Comparison of ENCODE assay signal across 18 cellular contexts in the genomic region with DNA sequence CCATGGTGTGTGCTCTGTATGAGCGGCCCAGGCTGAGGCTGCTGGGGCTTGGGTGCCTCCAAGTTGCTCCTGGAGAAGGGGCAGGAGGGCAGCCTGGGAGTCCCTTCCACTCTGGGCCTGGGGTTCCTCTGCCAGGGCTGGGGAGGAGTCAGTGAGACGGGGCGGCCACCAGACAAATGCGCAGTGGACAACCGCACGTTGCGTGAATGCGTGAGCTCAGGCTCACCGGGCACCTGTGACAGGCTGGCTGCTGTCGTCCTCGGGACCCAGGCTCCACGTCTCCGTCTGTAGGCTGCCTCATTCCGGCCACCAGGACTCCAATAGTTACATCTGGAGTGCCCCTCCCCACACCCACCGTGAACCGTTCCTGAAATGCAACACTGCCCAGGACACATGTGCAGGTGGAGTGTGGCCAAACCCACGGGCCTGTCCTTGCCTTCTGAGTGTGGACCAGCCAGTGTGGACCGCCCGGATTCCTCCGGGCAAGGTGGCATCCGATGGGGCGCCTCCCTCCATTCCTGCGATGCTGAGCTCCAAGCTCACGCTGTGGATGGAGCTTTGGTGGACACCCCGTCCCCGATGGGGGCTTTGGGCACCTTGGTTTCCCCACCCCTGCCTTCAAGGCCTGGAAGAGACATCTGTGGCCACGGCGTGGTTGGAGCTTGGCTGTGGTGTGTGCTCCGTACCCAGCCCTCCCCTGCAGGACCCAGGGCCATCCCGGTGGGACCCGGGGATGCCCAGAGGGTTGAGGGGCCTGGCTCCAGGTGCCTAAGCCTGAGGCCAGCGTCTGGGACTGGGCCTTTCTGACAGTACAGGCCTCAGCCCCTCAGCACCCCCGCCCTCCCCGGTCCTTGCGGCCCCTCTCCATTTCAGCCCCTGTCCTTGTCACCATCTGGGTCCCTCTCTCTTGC.
"Had no signal": no experiment of that assay in that cellular context is flagged by ENCODE, and none has a peak within 500 bp of the region (broad histone marks: within the 10 kb centered on the region; RNA-seq: fewer than 3 reads in every experiment).

No MANE protein-coding gene starts in this region.

- H3K4me3 ChIP-seq: coronary artery, transverse colon, uterus had no signal

- H3K9me3 Mint-ChIP-seq: activated B cell treated with CpG ODN at 0.5 μM for 24 hours; activated CD4-positive, alpha-beta memory T cell treated with anti-CD3 and anti-CD28 coated beads for 36 hours; central memory CD8-positive, alpha-beta T cell; natural killer cell treated with Interleukin-12 subunit alpha and Interleukin-12 subunit beta and Interleukin-15 and Interleukin-18, amount 100 ng/mL, for 72 hours; stimulated activated naive CD8-positive, alpha-beta T cell treated with anti-CD3 and anti-CD28 coated beads, Interleukin-15, Interleukin-2, amounts not matched to agents 100 ng/mL and 50 ng/mL, for 24 hours had no signal

- H3K36me3 ChIP-seq: brain microvascular endothelial cell, transverse colon, uterus had no signal

- H3K36me3 Mint-ChIP-seq: activated CD4-positive, alpha-beta memory T cell treated with anti-CD3 and anti-CD28 coated beads for 36 hours; activated CD8-positive, alpha-beta memory T cell treated with anti-CD3 and anti-CD28 coated beads, Interleukin-2, amount 10 ng/mL, durations not matched to agents 7 days and 5 days; natural killer cell treated with Interleukin-12 subunit alpha and Interleukin-12 subunit beta and Interleukin-15 and Interleukin-18, amount 100 ng/mL, for 72 hours had no signal

- H3K27me3 Mint-ChIP-seq: stimulated activated naive CD8-positive, alpha-beta T cell treated with anti-CD3 and anti-CD28 coated beads, Interleukin-15, Interleukin-2, amounts not matched to agents 100 ng/mL and 50 ng/mL, for 24 hours had no signal

- H3K27me3 ChIP-seq: brain microvascular endothelial cell, uterus had no signal

- H3K27ac Mint-ChIP-seq: activated B cell treated with CpG ODN at 0.5 μM for 24 hours; activated CD4-positive, alpha-beta memory T cell treated with anti-CD3 and anti-CD28 coated beads for 36 hours; activated CD8-positive, alpha-beta memory T cell treated with anti-CD3 and anti-CD28 coated beads, Interleukin-2, amount 10 ng/mL, durations not matched to agents 7 days and 5 days; natural killer cell treated with Interleukin-12 subunit alpha and Interleukin-12 subunit beta and Interleukin-15 and Interleukin-18, amount 100 ng/mL, for 72 hours; stimulated activated naive CD8-positive, alpha-beta T cell treated with anti-CD3 and anti-CD28 coated beads, Interleukin-15, Interleukin-2, amounts not matched to agents 100 ng/mL and 50 ng/mL, for 24 hours had no signal

- DNase-seq: activated B cell treated with CpG ODN at 0.5 μM for 24 hours; activated CD4-positive, alpha-beta memory T cell treated with anti-CD3 and anti-CD28 coated beads for 36 hours; activated CD4-positive, alpha-beta T cell treated with anti-CD3 and anti-CD28 coated beads for 4 hours; activated CD8-positive, alpha-beta memory T cell treated with anti-CD3 and anti-CD28 coated beads, Interleukin-2, amount 10 ng/mL, durations not matched to agents 7 days and 5 days; activated naive CD4-positive, alpha-beta T cell; brain microvascular endothelial cell; head of caudate nucleus; mesendoderm; nucleus accumbens; retina; T-helper 1 cell; T-helper 9 cell; transverse colon; uterus had no signal

- H3K4me1 Mint-ChIP-seq: activated CD8-positive, alpha-beta memory T cell treated with anti-CD3 and anti-CD28 coated beads, Interleukin-2, amount 10 ng/mL, durations not matched to agents 7 days and 5 days had no signal

- H3K4me3 Mint-ChIP-seq: activated CD4-positive, alpha-beta memory T cell treated with anti-CD3 and anti-CD28 coated beads for 36 hours; activated CD8-positive, alpha-beta memory T cell treated with anti-CD3 and anti-CD28 coated beads, Interleukin-2, amount 10 ng/mL, durations not matched to agents 7 days and 5 days; central memory CD8-positive, alpha-beta T cell; natural killer cell treated with Interleukin-12 subunit alpha and Interleukin-12 subunit beta and Interleukin-15 and Interleukin-18, amount 100 ng/mL, for 72 hours; stimulated activated naive CD8-positive, alpha-beta T cell treated with anti-CD3 and anti-CD28 coated beads, Interleukin-15, Interleukin-2, amounts not matched to agents 100 ng/mL and 50 ng/mL, for 24 hours had no signal

- H3K27ac ChIP-seq: brain microvascular endothelial cell, coronary artery, transverse colon, uterus had no signal

- H3K9me3 ChIP-seq: transverse colon, uterus had no signal

- ATAC-seq: activated CD8-positive, alpha-beta memory T cell treated with anti-CD3 and anti-CD28 coated beads, Interleukin-2, amount 10 ng/mL, durations not matched to agents 7 days and 5 days; natural killer cell treated with Interleukin-12 subunit alpha and Interleukin-12 subunit beta and Interleukin-15 and Interleukin-18, amount 100 ng/mL, for 72 hours had no signal
